Comparison of ENCODE assay signal across 27 cellular contexts in genomic region chr10:6219494-6219836, GRCh38. TPM values are rescaled to one million over a fixed set of nuclear protein-coding genes. Genes with fewer than 3 reads are reported as not detected.
DNase-seq lines count a peak whose midpoint lies in the region; ATAC-seq, FAIRE-seq and TF ChIP-seq lines count a peak whose summit lies in the region.
"Had no signal": no experiment of that assay in that cellular context is flagged by ENCODE, and none has a peak within 500 bp of the region (broad histone marks: within the 10 kb centered on the region; RNA-seq: fewer than 3 reads in every experiment).

No MANE protein-coding gene starts in this region.

- peak overlapping the region; percentile 67 for H3K4me2 ChIP-seq in keratinocyte (ENCODE audit: control insufficient read depth, extremely low read depth, insufficient read depth, low read depth, low read length)

- H3K4me3 ChIP-seq in SK-N-MC = peak overlapping the region; percentile 49; the same call in 1 of the 2 replicates
- no peak overlapping the region for H3K4me3 ChIP-seq in keratinocyte (ENCODE audit: control insufficient read depth in 2 of 3, extremely low read depth in 1 of 3, insufficient read depth in 2 of 3, low read depth in 1 of 3, low read length in 3 of 3)
- H3K4me3 ChIP-seq in sigmoid colon = no peak overlapping the region
- H3K4me3 ChIP-seq: gastroesophageal sphincter, mucosa of descending colon, upper lobe of right lung had no signal

- WGBS in sigmoid colon, 2 donors = 93% methylated on average over 10 of the region's 10 CpGs

- no peaks in the 10 kb centered on the region for H3K9me1 ChIP-seq in keratinocyte (ENCODE audit: control insufficient read depth, extremely low read depth, insufficient read depth, low read length)

- H3K9ac ChIP-seq in SK-N-MC (ENCODE audit: insufficient read length) = no peak overlapping the region
- H3K9ac ChIP-seq in keratinocyte (ENCODE audit: control insufficient read depth, extremely low read depth, insufficient read depth, low read length) = peak overlapping the region; percentile 20
- H3K9ac ChIP-seq: parathyroid adenoma had no signal

- no peak for FAIRE-seq in keratinocyte (lab: Jason Lieb, UNC)

- H3K9me3 ChIP-seq in SK-N-MC (ENCODE audit: low read depth, low read length) (no peaks in the 10 kb centered on the region), keratinocyte (ENCODE audit: control insufficient read depth, low read depth, low read length) (no peaks in the 10 kb centered on the region), sigmoid colon (no peaks in the 10 kb centered on the region)
- H3K9me3 ChIP-seq: gastroesophageal sphincter, mucosa of descending colon, upper lobe of right lung had no signal

- POLR2A ChIA-PET in activated CD4-positive, alpha-beta memory T cell treated with anti-CD3 and anti-CD28 coated beads, Interleukin-2, amount 10 ng/mL, durations not matched to agents 7 days and 5 days (lab: Charles Lee) = no interaction called here

- H3K27ac ChIP-seq in SK-N-MC = peak overlapping the region; percentile 88
- H3K27ac ChIP-seq in keratinocyte (ENCODE audit: control insufficient read depth, insufficient read depth, low read length) = peak overlapping the region; percentile 63
- no peak overlapping the region for H3K27ac ChIP-seq in sigmoid colon
- H3K27ac ChIP-seq: gastroesophageal sphincter, parathyroid adenoma, upper lobe of right lung had no signal

- H3K4me3 Mint-ChIP-seq in Calu3 (ENCODE audit: low read depth, unreplicated experiment) = no peak overlapping the region
- no peak overlapping the region for H3K4me3 Mint-ChIP-seq in activated CD4-positive, alpha-beta memory T cell treated with anti-CD3 and anti-CD28 coated beads, Interleukin-2, amount 10 ng/mL, durations not matched to agents 7 days and 5 days
- H3K4me3 Mint-ChIP-seq in effector memory CD8-positive, alpha-beta T cell = no peak overlapping the region
- H3K4me3 Mint-ChIP-seq: activated naive CD8-positive, alpha-beta T cell treated with anti-CD3 and anti-CD28 coated beads, Interleukin-2, amount 10 ng/mL, durations not matched to agents 7 days and 5 days; central memory CD8-positive, alpha-beta T cell; natural killer cell treated with Interleukin-12 subunit alpha and Interleukin-12 subunit beta and Interleukin-15 and Interleukin-18, amount 100 ng/mL, for 72 hours; stimulated activated effector memory CD8-positive, alpha-beta T cell treated with anti-CD3 and anti-CD28 coated beads, Interleukin-12 subunit alpha, Interleukin-12 subunit beta, amount 100 ng/mL, for 72 hours had no signal

- no TSS peak for BruUV-seq in Calu3 (replicated peaks; lab: Mats Ljungman, UMichigan)

- CTCF ChIA-PET in Calu3 (lab: Charles Lee) = no interaction called here
- CTCF ChIA-PET in activated CD4-positive, alpha-beta memory T cell treated with anti-CD3 and anti-CD28 coated beads, Interleukin-2, amount 10 ng/mL, durations not matched to agents 7 days and 5 days (lab: Charles Lee) = no interaction called here

- TF ChIP-seq CTCF in Calu3 (IDR thresholded peaks at IDR 0.05; ENCODE audit: unreplicated experiment) = no peak
- no peak for TF ChIP-seq CTCF in keratinocyte (optimal IDR thresholded peaks at IDR 0.05 in 1 of 3, IDR thresholded peaks at IDR 0.05 in 1 of 3, conservative IDR thresholded peaks at IDR 0.05 in 1 of 3; ENCODE audit: extremely low read depth in 1 of 3, insufficient read depth in 2 of 3, low read length in 3 of 3)
- no peak for TF ChIP-seq CTCF in sigmoid colon (IDR thresholded peaks at IDR 0.05)

- H3K27me3 ChIP-seq in keratinocyte (ENCODE audit: control insufficient read depth, extremely low read depth, insufficient read depth, low read length) (no peaks in the 10 kb centered on the region), sigmoid colon (no peaks in the 10 kb centered on the region)
- H3K27me3 ChIP-seq: gastroesophageal sphincter, upper lobe of right lung had no signal

- H2AFZ ChIP-seq in keratinocyte (ENCODE audit: control insufficient read depth, low read length) = no peak overlapping the region
- H2AFZ ChIP-seq: parathyroid adenoma had no signal

- no peak for ATAC-seq in HG03280 (IDR thresholded peaks at IDR 0.05; ENCODE audit: unreplicated experiment)
- ATAC-seq in effector memory CD8-positive, alpha-beta T cell (replicated peaks) = no peak
- ATAC-seq: gastroesophageal sphincter; mucosa of descending colon; natural killer cell treated with Interleukin-12 subunit alpha and Interleukin-12 subunit beta and Interleukin-15 and Interleukin-18, amount 100 ng/mL, for 72 hours; Panc1; right cardiac atrium; stimulated activated effector memory CD8-positive, alpha-beta T cell treated with anti-CD3 and anti-CD28 coated beads, Interleukin-12 subunit alpha, Interleukin-12 subunit beta, amount 100 ng/mL, for 72 hours; upper lobe of right lung had no signal

- intact Hi-C loops in Calu3 (cut with micrococcal nuclease; ENCODE audit: unreplicated experiment) = no loop called here
- intact Hi-C loops in sigmoid colon (cut with DNase I) = no loop called here

- dilution Hi-C loops in keratinocyte (cut with MboI; ENCODE audit: extremely low pct_ligation_motif_present, low sequenced_read_pairs) = no loop called here

- H3K27ac Mint-ChIP-seq in Calu3 (ENCODE audit: unreplicated experiment) = peak overlapping the region; percentile 44
- H3K27ac Mint-ChIP-seq in activated CD4-positive, alpha-beta memory T cell treated with anti-CD3 and anti-CD28 coated beads, Interleukin-2, amount 10 ng/mL, durations not matched to agents 7 days and 5 days = no peak overlapping the region
- H3K27ac Mint-ChIP-seq in effector memory CD8-positive, alpha-beta T cell = no peak overlapping the region
- H3K27ac Mint-ChIP-seq: activated naive CD8-positive, alpha-beta T cell treated with anti-CD3 and anti-CD28 coated beads, Interleukin-2, amount 10 ng/mL, durations not matched to agents 7 days and 5 days; natural killer cell treated with Interleukin-12 subunit alpha and Interleukin-12 subunit beta and Interleukin-15 and Interleukin-18, amount 100 ng/mL, for 72 hours had no signal

- H3K36me3 Mint-ChIP-seq in Calu3 (ENCODE audit: insufficient read depth, unreplicated experiment) = peaks cover 100% of the 10 kb centered on the region
- peaks cover 77% of the 10 kb centered on the region for H3K36me3 Mint-ChIP-seq in activated CD4-positive, alpha-beta memory T cell treated with anti-CD3 and anti-CD28 coated beads, Interleukin-2, amount 10 ng/mL, durations not matched to agents 7 days and 5 days (ENCODE audit: low read depth)
- peaks cover 93% of the 10 kb centered on the region for H3K36me3 Mint-ChIP-seq in effector memory CD8-positive, alpha-beta T cell (ENCODE audit: insufficient read depth)

- DNase-seq in Calu3 = no peak
- DNase-seq in SK-N-MC (ENCODE audit: low read depth, low spot score) = no peak
- no peak for DNase-seq in keratinocyte (ENCODE audit: low read depth, low spot score)
- peak; percentile 54 for DNase-seq in sigmoid colon
- DNase-seq in activated CD4-positive, alpha-beta memory T cell treated with anti-CD3 and anti-CD28 coated beads, Interleukin-2, amount 10 ng/mL, durations not matched to agents 7 days and 5 days = no peak
- DNase-seq in effector memory CD8-positive, alpha-beta T cell = no peak
- DNase-seq: activated CD4-positive, alpha-beta T cell treated with anti-CD3 and anti-CD28 coated beads, Interleukin-2, amount 50 U/mL, for 4 hours; activated CD4-positive, CD25-positive, alpha-beta regulatory T cell; activated effector memory CD4-positive, alpha-beta T cell treated with Interleukin-2 at 50 U/mL for 16 hours; activated naive CD8-positive, alpha-beta T cell treated with anti-CD3 and anti-CD28 coated beads, Interleukin-2, amount 10 ng/mL, durations not matched to agents 7 days and 5 days; DMS153; mucosa of descending colon; NCI-H1048; NCI-H1694 treated with DMSO at 0.1 percent for 48 hours; NCI-H526 treated with DMSO at 0.1 percent for 48 hours; right cardiac atrium; SIG-M5; stimulated activated CD4-positive, alpha-beta T cell treated with anti-CD3 and anti-CD28 coated beads, Interleukin-12 subunit alpha, Interleukin-12 subunit beta, amount 100 ng/mL, for 4 hours; stimulated activated CD4-positive, alpha-beta T cell treated with anti-CD3 and anti-CD28 coated beads, Interleukin-4, amount 100 ng/mL, for 24 hours; upper lobe of right lung had no signal

- no peak for TF ChIP-seq POLR2A in sigmoid colon (IDR thresholded peaks at IDR 0.05)

- peaks cover 14% of the 10 kb centered on the region for H3K4me1 Mint-ChIP-seq in Calu3 (ENCODE audit: low read depth, unreplicated experiment)
- no peaks in the 10 kb centered on the region for H3K4me1 Mint-ChIP-seq in activated CD4-positive, alpha-beta memory T cell treated with anti-CD3 and anti-CD28 coated beads, Interleukin-2, amount 10 ng/mL, durations not matched to agents 7 days and 5 days
- peaks cover 0 to 9% of the 10 kb centered on the region in 2 donors for H3K4me1 Mint-ChIP-seq in effector memory CD8-positive, alpha-beta T cell (ENCODE audit: low read depth in 2 of 2)

- H4K20me1 ChIP-seq in keratinocyte (ENCODE audit: control insufficient read depth, extremely low read depth, insufficient read depth, low read length) = no peaks in the 10 kb centered on the region

- TF ChIP-seq EP300 in sigmoid colon (IDR thresholded peaks at IDR 0.05) = no peak

- H3K9me3 Mint-ChIP-seq in Calu3 (ENCODE audit: low read depth, unreplicated experiment) = no peaks in the 10 kb centered on the region
- H3K9me3 Mint-ChIP-seq in activated CD4-positive, alpha-beta memory T cell treated with anti-CD3 and anti-CD28 coated beads, Interleukin-2, amount 10 ng/mL, durations not matched to agents 7 days and 5 days = no peaks in the 10 kb centered on the region
- H3K9me3 Mint-ChIP-seq in effector memory CD8-positive, alpha-beta T cell = no peaks in the 10 kb centered on the region
- H3K9me3 Mint-ChIP-seq: activated naive CD8-positive, alpha-beta T cell treated with anti-CD3 and anti-CD28 coated beads, Interleukin-2, amount 10 ng/mL, durations not matched to agents 7 days and 5 days; central memory CD8-positive, alpha-beta T cell; natural killer cell treated with Interleukin-12 subunit alpha and Interleukin-12 subunit beta and Interleukin-15 and Interleukin-18, amount 100 ng/mL, for 72 hours; stimulated activated effector memory CD8-positive, alpha-beta T cell treated with anti-CD3 and anti-CD28 coated beads, Interleukin-12 subunit alpha, Interleukin-12 subunit beta, amount 100 ng/mL, for 72 hours had no signal

- H3K36me3 ChIP-seq in SK-N-MC (ENCODE audit: insufficient read depth, low read length) (peaks cover 5% of the 10 kb centered on the region; the same call in 1 of the 2 replicates), keratinocyte (ENCODE audit: control insufficient read depth in 2 of 2, extremely low read depth in 1 of 2, insufficient read depth in 2 of 2, low read length in 2 of 2) (peaks cover 42 to 50% of the 10 kb centered on the region in 2 experiments), sigmoid colon (peaks cover 57 to 98% (median 91%) of the 10 kb centered on the region in 4 donors)

- H3K4me1 ChIP-seq in keratinocyte (ENCODE audit: control insufficient read depth, extremely low read depth, insufficient read depth, low read length) (peaks cover 34% of the 10 kb centered on the region), sigmoid colon (no peaks in the 10 kb centered on the region)
- H3K4me1 ChIP-seq: gastroesophageal sphincter, parathyroid adenoma, upper lobe of right lung had no signal

- no peaks in the 10 kb centered on the region for H3K27me3 Mint-ChIP-seq in Calu3 (ENCODE audit: unreplicated experiment)
- no peaks in the 10 kb centered on the region for H3K27me3 Mint-ChIP-seq in activated CD4-positive, alpha-beta memory T cell treated with anti-CD3 and anti-CD28 coated beads, Interleukin-2, amount 10 ng/mL, durations not matched to agents 7 days and 5 days
- no peaks in the 10 kb centered on the region for H3K27me3 Mint-ChIP-seq in effector memory CD8-positive, alpha-beta T cell
- H3K27me3 Mint-ChIP-seq: activated naive CD8-positive, alpha-beta T cell treated with anti-CD3 and anti-CD28 coated beads, Interleukin-2, amount 10 ng/mL, durations not matched to agents 7 days and 5 days; central memory CD8-positive, alpha-beta T cell; natural killer cell treated with Interleukin-12 subunit alpha and Interleukin-12 subunit beta and Interleukin-15 and Interleukin-18, amount 100 ng/mL, for 72 hours had no signal

- peaks cover 2% of the 10 kb centered on the region for H3K79me2 ChIP-seq in keratinocyte (ENCODE audit: control insufficient read depth, insufficient read depth, low read length)
- H3K79me2 ChIP-seq: parathyroid adenoma had no signal

RNA-seq across cellular contexts. Expression of gene PFKFB3, which starts 16.7 kb away (rescaled TPM):
- total RNA-seq in Calu3 (2022) (273 and 293 TPM in 2 replicates), sigmoid colon (10 to 100 TPM; 24.5 to 29.3 (median 28.5) TPM)
- polyA plus RNA-seq in keratinocyte (14.0 to 21.3 TPM (median 18.6 TPM) in 3 replicates), sigmoid colon (10 to 100 TPM; 10.2 to 33.2 (median 13.9) TPM)
- polyA plus RNA-seq in keratinocyte (2011; ENCODE audit: low read depth) = 9.7 TPM
- 10.1 and 12.3 TPM in 2 replicates for polyA plus RNA-seq in keratinocyte (2011; cell fraction: cytosol; rRNA removed)
- polyA plus RNA-seq in keratinocyte (2011; cell fraction: nucleus; rRNA removed) = 38.8 and 41.3 TPM in 2 replicates
- polyA plus RNA-seq in keratinocyte (2012; ENCODE audit: low replicate concordance) = 20.0 and 30.1 TPM in 2 replicates
- polyA minus RNA-seq in keratinocyte = 14.3 to 51.9 TPM (median 22.7 TPM) in 3 replicates
- 11.9 TPM for polyA minus RNA-seq in keratinocyte (2011; cell fraction: cytosol; rRNA and poly(A)+ RNA removed)
- 21.3 and 28.9 TPM in 2 replicates for polyA minus RNA-seq in keratinocyte (2011; cell fraction: nucleus; rRNA and poly(A)+ RNA removed)
- total RNA-seq in activated CD4-positive, alpha-beta memory T cell treated with anti-CD3 and anti-CD28 coated beads, Interleukin-2, amount 10 ng/mL, durations not matched to agents 7 days and 5 days = 10 to 100 TPM; 66.8 to 69.4 TPM

Comparison
In these comparisons a context has a peak if more than half of its experiments do, and no peak if none do; other contexts are left out.
1. H3K27ac ChIP-seq: peak in SK-N-MC (single experiment) and keratinocyte (single experiment); none in sigmoid colon (0 of 4).